In genomic region chr19:3615524-3616135, GRCh38 we compare ENCODE assay signal across 1 cellular context.
TF ChIP-seq lines count a peak whose summit lies in the region.

No MANE protein-coding gene starts in this region.

TF ChIP-seq in IMR-90, 13 proteins besides CTCF, POLR2A, EP300 and RAD21:
- TF ChIP-seq, protein P1, sequence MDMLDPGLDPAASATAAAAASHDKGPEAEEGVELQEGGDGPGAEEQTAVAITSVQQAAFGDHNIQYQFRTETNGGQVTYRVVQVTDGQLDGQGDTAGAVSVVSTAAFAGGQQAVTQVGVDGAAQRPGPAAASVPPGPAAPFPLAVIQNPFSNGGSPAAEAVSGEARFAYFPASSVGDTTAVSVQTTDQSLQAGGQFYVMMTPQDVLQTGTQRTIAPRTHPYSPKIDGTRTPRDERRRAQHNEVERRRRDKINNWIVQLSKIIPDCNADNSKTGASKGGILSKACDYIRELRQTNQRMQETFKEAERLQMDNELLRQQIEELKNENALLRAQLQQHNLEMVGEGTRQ (IDR thresholded peaks at IDR 0.05; ENCODE audit: low read depth, low read length), result no peak
- TF ChIP-seq, protein P2, sequence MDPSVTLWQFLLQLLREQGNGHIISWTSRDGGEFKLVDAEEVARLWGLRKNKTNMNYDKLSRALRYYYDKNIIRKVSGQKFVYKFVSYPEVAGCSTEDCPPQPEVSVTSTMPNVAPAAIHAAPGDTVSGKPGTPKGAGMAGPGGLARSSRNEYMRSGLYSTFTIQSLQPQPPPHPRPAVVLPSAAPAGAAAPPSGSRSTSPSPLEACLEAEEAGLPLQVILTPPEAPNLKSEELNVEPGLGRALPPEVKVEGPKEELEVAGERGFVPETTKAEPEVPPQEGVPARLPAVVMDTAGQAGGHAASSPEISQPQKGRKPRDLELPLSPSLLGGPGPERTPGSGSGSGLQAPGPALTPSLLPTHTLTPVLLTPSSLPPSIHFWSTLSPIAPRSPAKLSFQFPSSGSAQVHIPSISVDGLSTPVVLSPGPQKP (IDR thresholded peaks at IDR 0.05; ENCODE audit: borderline replicate concordance, low read depth, low read length), result no peak
- TF ChIP-seq BHLHE40 (IDR thresholded peaks at IDR 0.05; ENCODE audit: low read depth, low read length) (no peak), CEBPB (IDR thresholded peaks at IDR 0.05; ENCODE audit: low read depth, low read length) (no peak), MAFK (IDR thresholded peaks at IDR 0.05; ENCODE audit: low read depth, low read length) (no peak), NFE2L2 (IDR thresholded peaks at IDR 0.05; ENCODE audit: low read depth, low read length) (no peak), MXI1 (IDR thresholded peaks at IDR 0.05; ENCODE audit: borderline replicate concordance, low read depth, low read length) (no peak), MAZ (IDR thresholded peaks at IDR 0.05; ENCODE audit: borderline replicate concordance, low read depth, low read length) (no peak), FOS (IDR thresholded peaks at IDR 0.05; ENCODE audit: low read depth, low read length) (no peak)
